In genomic region chr5:154690488-154690887, GRCh38 we compare ENCODE assay signal across 1 cellular context.
TF ChIP-seq lines count a peak whose summit lies in the region.

No MANE protein-coding gene starts in this region.

TF ChIP-seq in HepG2, 621 proteins besides CTCF, POLR2A, EP300 and RAD21:
- TF ChIP-seq NR2F2 (IDR thresholded peaks at IDR 0.05; ENCODE audit: borderline replicate concordance, low read depth) (no peak), ZNF768 (CRISPR knock-in tag; IDR thresholded peaks at IDR 0.05) (peak; percentile 55; the same call in 1 of the 2 replicates), ZFP1 (CRISPR knock-in tag; IDR thresholded peaks at IDR 0.05) (no peak), SKIL (CRISPR knock-in tag; IDR thresholded peaks at IDR 0.05; ENCODE audit: borderline replicate concordance) (no peak), XBP1 (CRISPR knock-in tag; IDR thresholded peaks at IDR 0.05) (no peak), XRCC5 (optimal IDR thresholded peaks at IDR 0.05; ENCODE audit: low read length) (no peak), TOPORS (CRISPR knock-in tag; IDR thresholded peaks at IDR 0.05) (no peak), ZEB1 (IDR thresholded peaks at IDR 0.05; ENCODE audit: insufficient replicate concordance, low read depth) (no peak), REL (CRISPR knock-in tag; conservative IDR thresholded peaks at IDR 0.05) (no peak)
